In the genomic region with DNA sequence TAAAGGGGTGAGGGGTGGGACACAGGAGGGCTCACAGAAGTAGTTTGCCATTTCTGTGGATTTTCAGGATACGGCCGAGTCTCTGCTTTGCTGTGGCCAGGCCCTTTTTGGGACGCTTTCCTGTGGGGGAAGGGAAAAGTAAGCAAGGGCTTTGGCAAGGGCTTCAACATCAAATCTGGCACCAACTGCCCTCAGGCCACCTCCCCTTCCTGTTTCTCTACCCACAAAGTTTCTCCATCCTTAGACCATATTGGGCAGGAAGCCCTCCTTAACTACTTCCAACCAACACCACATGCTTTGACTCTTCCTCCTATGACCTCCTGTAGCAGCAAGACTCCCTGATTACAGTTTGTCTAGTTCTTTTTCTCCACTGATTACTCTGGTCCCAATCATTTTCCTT, we compare ENCODE assay signal across 1 cellular context.
TF ChIP-seq lines count a peak whose summit lies in the region.

No MANE protein-coding gene starts in this region.

TF ChIP-seq in HepG2, 621 proteins besides CTCF, POLR2A, EP300 and RAD21:
- TF ChIP-seq ARHGAP35 (CRISPR knock-in tag; IDR thresholded peaks at IDR 0.05; ENCODE audit: borderline replicate concordance) = no peak
- TF ChIP-seq, protein P1, sequence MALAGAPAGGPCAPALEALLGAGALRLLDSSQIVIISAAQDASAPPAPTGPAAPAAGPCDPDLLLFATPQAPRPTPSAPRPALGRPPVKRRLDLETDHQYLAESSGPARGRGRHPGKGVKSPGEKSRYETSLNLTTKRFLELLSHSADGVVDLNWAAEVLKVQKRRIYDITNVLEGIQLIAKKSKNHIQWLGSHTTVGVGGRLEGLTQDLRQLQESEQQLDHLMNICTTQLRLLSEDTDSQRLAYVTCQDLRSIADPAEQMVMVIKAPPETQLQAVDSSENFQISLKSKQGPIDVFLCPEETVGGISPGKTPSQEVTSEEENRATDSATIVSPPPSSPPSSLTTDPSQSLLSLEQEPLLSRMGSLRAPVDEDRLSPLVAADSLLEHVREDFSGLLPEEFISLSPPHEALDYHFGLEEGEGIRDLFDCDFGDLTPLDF (CRISPR knock-in tag; IDR thresholded peaks at IDR 0.05) = no peak
- TF ChIP-seq KLF11 (CRISPR knock-in tag; IDR thresholded peaks at IDR 0.05) = no peak
- no peak for TF ChIP-seq ZNF224 (CRISPR knock-in tag; IDR thresholded peaks at IDR 0.05)
- no peak for TF ChIP-seq RFX5 (IDR thresholded peaks at IDR 0.05; ENCODE audit: low read depth, low read length)
- no peak for TF ChIP-seq ZBTB7B (CRISPR knock-in tag; IDR thresholded peaks at IDR 0.05)
- TF ChIP-seq GATA4 (IDR thresholded peaks at IDR 0.05; ENCODE audit: borderline replicate concordance, low read depth) = no peak
- TF ChIP-seq BCL6 (CRISPR knock-in tag; IDR thresholded peaks at IDR 0.05) = no peak
- TF ChIP-seq FOXJ3 (CRISPR knock-in tag; IDR thresholded peaks at IDR 0.05; ENCODE audit: borderline replicate concordance) = no peak
